Comparison of ENCODE assay signal across 18 cellular contexts in genomic region chr13:46964789-46965527, GRCh38.
DNase-seq lines count a peak whose midpoint lies in the region; ATAC-seq and TF ChIP-seq lines count a peak whose summit lies in the region.
"Had no signal": no experiment of that assay in that cellular context is flagged by ENCODE, and none has a peak within 500 bp of the region (broad histone marks: within the 10 kb centered on the region; RNA-seq: fewer than 3 reads in every experiment).

No MANE protein-coding gene starts in this region.

- TF ChIP-seq CTCF in epithelial cell of esophagus (IDR thresholded peaks at IDR 0.05; ENCODE audit: insufficient read depth, low read depth, low read length, missing control alignments) (no peak), natural killer cell (IDR thresholded peaks at IDR 0.05) (no peak), endothelial cell (IDR thresholded peaks at IDR 0.05; ENCODE audit: unreplicated experiment) (no peak)

- no peak for ATAC-seq in natural killer cell
- ATAC-seq: GM12878, heart right ventricle had no signal

- H3K4me1 Mint-ChIP-seq in natural killer cell (no peaks in the 10 kb centered on the region), endothelial cell (ENCODE audit: unreplicated experiment) (no peaks in the 10 kb centered on the region)

- H3K27ac Mint-ChIP-seq in natural killer cell (no peak overlapping the region), endothelial cell (ENCODE audit: unreplicated experiment) (no peak overlapping the region)
- H3K27ac Mint-ChIP-seq: activated T-helper 2 cell treated with anti-CD3 and anti-CD28 coated beads, Interferon-gamma antibody, Interleukin-2, Interleukin-4, amounts not matched to agents 10 μg/mL and 5 μg/mL and 100 μg/mL, durations not matched to agents 14 hours and 24 hours and 36 hours; T-helper 1 cell treated with Interleukin-12 subunit alpha and Interleukin-12 subunit beta and Interleukin-4 antibody, amounts not matched to agents 30 μg/mL and 1 μg/mL, for 36 hours had no signal

- H3K27me3 Mint-ChIP-seq in natural killer cell (ENCODE audit: low read depth in 2 of 2) (no peaks in the 10 kb centered on the region), endothelial cell (ENCODE audit: unreplicated experiment) (no peaks in the 10 kb centered on the region)

- no peak overlapping the region for H3K4me3 Mint-ChIP-seq in natural killer cell
- H3K4me3 Mint-ChIP-seq in endothelial cell (ENCODE audit: unreplicated experiment): no peak overlapping the region
- H3K4me3 Mint-ChIP-seq: CD14-positive monocyte; T-helper 1 cell treated with Interleukin-12 subunit alpha and Interleukin-12 subunit beta and Interleukin-4 antibody, amounts not matched to agents 30 μg/mL and 1 μg/mL, for 36 hours had no signal

- H3K9me3 Mint-ChIP-seq in natural killer cell (peaks cover 0 to 2% of the 10 kb centered on the region in 2 donors), endothelial cell (ENCODE audit: unreplicated experiment) (no peaks in the 10 kb centered on the region)
- H3K9me3 Mint-ChIP-seq: activated T-helper 2 cell treated with anti-CD3 and anti-CD28 coated beads, Interferon-gamma antibody, Interleukin-2, Interleukin-4, amounts not matched to agents 10 μg/mL and 5 μg/mL and 100 μg/mL, durations not matched to agents 14 hours and 24 hours and 36 hours; T-helper 1 cell treated with Interleukin-12 subunit alpha and Interleukin-12 subunit beta and Interleukin-4 antibody, amounts not matched to agents 30 μg/mL and 1 μg/mL, for 36 hours had no signal

- DNase-seq in DMS53 treated with DMSO at 0.1 percent for 48 hours (lab: John Stamatoyannopoulos, UW; ENCODE audit: unreplicated experiment) (peak; percentile 73), LHCN-M2 (ENCODE audit: low read depth) (peak; percentile 94), epithelial cell of esophagus (ENCODE audit: low read depth) (peak; percentile 56), renal cortical epithelial cell (ENCODE audit: low read depth) (peak; percentile 28), natural killer cell (no peak), NCI-H1105 (lab: John Stamatoyannopoulos, UW) (no peak), endothelial cell (ENCODE audit: low spot score) (no peak)
- DNase-seq: amniotic stem cell; heart right ventricle; kidney; NCI-H1436; sigmoid colon; stimulated activated CD4-positive, alpha-beta T cell treated with anti-CD3 and anti-CD28 coated beads, Interleukin-2, amount 100 ng/mL, for 48 hours had no signal

- no peak overlapping the region for H3K4me3 ChIP-seq in epithelial cell of esophagus (ENCODE audit: low read length)
- H3K4me3 ChIP-seq: coronary artery, GM12878, heart right ventricle, sigmoid colon had no signal

- H3K36me3 Mint-ChIP-seq in natural killer cell (no peaks in the 10 kb centered on the region), endothelial cell (ENCODE audit: low read depth, unreplicated experiment) (no peaks in the 10 kb centered on the region)
- H3K36me3 Mint-ChIP-seq: CD14-positive monocyte had no signal

- intact Hi-C loops in natural killer cell (cut with micrococcal nuclease): no loop called here

Comparison
In these comparisons a context has a peak if more than half of its experiments do, and no peak if none do; other contexts are left out.
1. DNase-seq: peak in DMS53 treated with DMSO at 0.1 percent for 48 hours (single experiment), LHCN-M2 (single experiment), epithelial cell of esophagus (single experiment) and renal cortical epithelial cell (single experiment); none in natural killer cell (single experiment), NCI-H1105 (single experiment) and endothelial cell (single experiment).